ENCODE assay signal across 17 cellular contexts in the genomic region with DNA sequence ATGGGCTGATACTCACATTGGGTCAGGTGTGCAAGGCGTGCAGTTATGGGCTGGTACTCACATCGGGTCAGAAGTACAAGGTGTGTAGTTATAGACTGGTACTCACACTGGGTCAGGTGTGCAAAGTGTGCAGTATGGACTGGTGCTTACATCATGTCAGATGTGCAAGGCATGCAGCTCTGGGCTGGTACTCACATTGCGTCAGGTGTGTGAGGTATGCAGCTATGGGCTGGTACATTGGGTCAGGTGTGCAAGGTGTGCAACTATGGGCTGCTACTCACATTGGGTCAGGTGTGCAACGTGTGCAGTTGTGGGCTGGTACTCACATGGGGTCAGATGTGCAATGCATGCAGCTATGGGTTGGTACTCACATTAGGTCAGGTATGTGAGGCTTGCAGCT.
A peak's percentile ranks its signal among the peaks of the same experiment; 100 is the strongest.
DNase-seq lines count a peak whose midpoint lies in the region; ATAC-seq, FAIRE-seq and TF ChIP-seq lines count a peak whose summit lies in the region.
"Had no signal": no experiment of that assay in that cellular context is flagged by ENCODE, and none has a peak within 500 bp of the region (broad histone marks: within the 10 kb centered on the region; RNA-seq: fewer than 3 reads in every experiment).

No MANE protein-coding gene starts in this region.

- in situ Hi-C loops in GM12878 (cut with MboI), result no loop called here

- TF ChIP-seq CTCF in GM12864 (IDR thresholded peaks at IDR 0.05; ENCODE audit: low read depth, low read length, missing control alignments) (no peak), GM12878 (IDR thresholded peaks at IDR 0.05 in 2 of 3, conservative IDR thresholded peaks at IDR 0.05 in 1 of 3; ENCODE audit: control insufficient read depth in 2 of 3, extremely low read depth in 1 of 3, insufficient read depth in 1 of 3, low read depth in 3 of 3, low read length in 3 of 3) (no peak), omental fat pad (IDR thresholded peaks at IDR 0.05) (no peak)

- no peak overlapping the region for H3K4me3 ChIP-seq in GM12864 (ENCODE audit: low read depth, low read length)
- no peak overlapping the region for H3K4me3 ChIP-seq in GM12878
- H3K4me3 ChIP-seq: GM23338 had no signal

- POLR2A ChIA-PET in GM12878 (lab: Charles Lee), result no interaction called here
- POLR2A ChIA-PET in activated CD4-positive, alpha-beta T cell treated with anti-CD3 and anti-CD28 coated beads for 36 hours (lab: Charles Lee), result no interaction called here

- no peaks in the 10 kb centered on the region for H4K20me1 ChIP-seq in GM12878 (ENCODE audit: control insufficient read depth, insufficient read depth)

- no peak overlapping the region for H2AFZ ChIP-seq in GM12878 (ENCODE audit: control insufficient read depth, low read depth, low read length)
- H2AFZ ChIP-seq: GM23338 had no signal

- TF ChIP-seq POLR2A in GM12878 (IDR thresholded peaks at IDR 0.05; ENCODE audit: low read depth, low read length), result no peak

- H3K9me3 ChIP-seq in GM12878 (replicated peaks; ENCODE audit: control insufficient read depth, insufficient read depth, low read length), result no peaks in the 10 kb centered on the region

- DNase-seq in GM12864 (ENCODE audit: low read depth) (peak; percentile 3), GM12878 (ENCODE audit: low read depth, low spot score) (no peak), omental fat pad (ENCODE audit: low spot score) (no peak), urothelium cell line (ENCODE audit: low spot score) (no peak), midbrain (lab: John Stamatoyannopoulos, UW) (no peak)
- DNase-seq in activated CD4-positive, alpha-beta T cell treated with anti-CD3 and anti-CD28 coated beads for 36 hours, result no peak
- DNase-seq in activated CD4-positive, alpha-beta T cell treated with anti-CD3 and anti-CD28 coated beads for 4 hours, result no peak
- DNase-seq: ACHN; C1 segment of cervical spinal cord; Calu3; CD4-positive, alpha-beta T cell; DMS 273 treated with DMSO at 0.1 percent for 48 hours; H9 had no signal

- no peak for ATAC-seq in GM12878
- ATAC-seq in omental fat pad (ENCODE audit: low FRiP score), result peak; percentile 34
- no peak for ATAC-seq in activated CD4-positive, alpha-beta T cell treated with anti-CD3 and anti-CD28 coated beads for 36 hours
- ATAC-seq: GM23338 had no signal

- no peak for TF ChIP-seq EP300 in GM12878 (IDR thresholded peaks at IDR 0.05; ENCODE audit: borderline replicate concordance in 1 of 2, control insufficient read depth in 1 of 2, low read depth in 2 of 2, low read length in 2 of 2)

- H3K4me1 Mint-ChIP-seq in activated CD4-positive, alpha-beta T cell treated with anti-CD3 and anti-CD28 coated beads for 36 hours, result no peaks in the 10 kb centered on the region
- H3K4me1 Mint-ChIP-seq: B cell, IgD-negative memory B cell had no signal

- BruUV-seq in GM12878 (replicated peaks; lab: Mats Ljungman, UMichigan), result no TSS peak

- no peak for FAIRE-seq in GM12878 (lab: Jason Lieb, UNC)
- FAIRE-seq in urothelium cell line (lab: Jason Lieb, UNC), result peak; percentile 89
- FAIRE-seq: GM12891 had no signal

- no peaks in the 10 kb centered on the region for H3K27me3 ChIP-seq in GM12878 (replicated peaks in 1 of 2; ENCODE audit: control insufficient read depth in 2 of 2, insufficient read depth in 2 of 2, low read length in 1 of 2)

- no peaks in the 10 kb centered on the region for H3K4me1 ChIP-seq in GM12878 (ENCODE audit: control insufficient read depth, insufficient read depth, low read length)

- no peaks in the 10 kb centered on the region for H3K36me3 ChIP-seq in GM12878 (ENCODE audit: control insufficient read depth in 2 of 2, insufficient read depth in 2 of 2, low read length in 1 of 2)

- TF ChIP-seq RAD21 in GM12878 (IDR thresholded peaks at IDR 0.05; ENCODE audit: insufficient read depth, low read depth, low read length), result no peak

- intact Hi-C loops in GM12878 (cut with micrococcal nuclease; ENCODE audit: unreplicated experiment), result no loop called here
- intact Hi-C loops in activated CD4-positive, alpha-beta T cell treated with anti-CD3 and anti-CD28 coated beads for 36 hours (cut with DNase I, micrococcal nuclease), result no loop called here

- H3K36me3 Mint-ChIP-seq in activated CD4-positive, alpha-beta T cell treated with anti-CD3 and anti-CD28 coated beads for 36 hours (ENCODE audit: low read depth), result no peaks in the 10 kb centered on the region
- H3K36me3 Mint-ChIP-seq: IgD-negative memory B cell had no signal

- no peaks in the 10 kb centered on the region for H3K27me3 Mint-ChIP-seq in activated CD4-positive, alpha-beta T cell treated with anti-CD3 and anti-CD28 coated beads for 36 hours
- H3K27me3 Mint-ChIP-seq: B cell; CD4-positive, alpha-beta T cell; IgD-negative memory B cell had no signal

- 20% methylated on average over 4 of the region's 4 CpGs for WGBS in GM12878 (ENCODE audit: insufficient coverage, insufficient replicate concordance, low lambda C conversion rate, missing lambda C conversion rate)

- H3K27ac Mint-ChIP-seq in activated CD4-positive, alpha-beta T cell treated with anti-CD3 and anti-CD28 coated beads for 36 hours, result no peak overlapping the region
- H3K27ac Mint-ChIP-seq: B cell; CD4-positive, alpha-beta T cell; GM23338; H9; IgD-negative memory B cell had no signal

- H3K9me3 Mint-ChIP-seq in activated CD4-positive, alpha-beta T cell treated with anti-CD3 and anti-CD28 coated beads for 36 hours (ENCODE audit: low read depth), result no peaks in the 10 kb centered on the region
- H3K9me3 Mint-ChIP-seq: GM23338, H9 had no signal

- H3K27ac ChIP-seq in GM12878 (ENCODE audit: control insufficient read depth, insufficient read depth), result no peak overlapping the region

- no peak overlapping the region for H3K4me3 Mint-ChIP-seq in activated CD4-positive, alpha-beta T cell treated with anti-CD3 and anti-CD28 coated beads for 36 hours
- H3K4me3 Mint-ChIP-seq: B cell; CD4-positive, alpha-beta T cell; GM23338; H9; IgD-negative memory B cell had no signal

- SMC1A ChIA-PET in GM12878 (lab: Charles Lee; ENCODE audit: uncharacterized antibody, unreplicated experiment), result no interaction called here

- RAD21 ChIA-PET in GM12878 (lab: Charles Lee; ENCODE audit: unreplicated experiment), result no interaction called here

- CTCF ChIA-PET in GM12878 (lab: Yijun Ruan, JAX), result no interaction called here
- CTCF ChIA-PET in activated CD4-positive, alpha-beta T cell treated with anti-CD3 and anti-CD28 coated beads for 36 hours (lab: Charles Lee), result no interaction called here

- H3K4me2 ChIP-seq in GM12878 (ENCODE audit: control insufficient read depth, insufficient read depth), result no peak overlapping the region
- H3K4me2 ChIP-seq: GM23338 had no signal

- no peak overlapping the region for H3K9ac ChIP-seq in GM12878 (ENCODE audit: control insufficient read depth, insufficient read depth, low read length)

- H3K79me2 ChIP-seq in GM12878 (ENCODE audit: control insufficient read depth, insufficient read depth, low read length), result no peaks in the 10 kb centered on the region

TF ChIP-seq in GM12878, 131 proteins besides CTCF, POLR2A, EP300 and RAD21:
- 0 out of 2 replicates have a peak, but pooled peaks have one; percentile 11 for TF ChIP-seq TCF3 (IDR thresholded peaks at IDR 0.05; ENCODE audit: borderline replicate concordance, insufficient read depth, low read depth, low read length)
- TF ChIP-seq, protein P1, sequence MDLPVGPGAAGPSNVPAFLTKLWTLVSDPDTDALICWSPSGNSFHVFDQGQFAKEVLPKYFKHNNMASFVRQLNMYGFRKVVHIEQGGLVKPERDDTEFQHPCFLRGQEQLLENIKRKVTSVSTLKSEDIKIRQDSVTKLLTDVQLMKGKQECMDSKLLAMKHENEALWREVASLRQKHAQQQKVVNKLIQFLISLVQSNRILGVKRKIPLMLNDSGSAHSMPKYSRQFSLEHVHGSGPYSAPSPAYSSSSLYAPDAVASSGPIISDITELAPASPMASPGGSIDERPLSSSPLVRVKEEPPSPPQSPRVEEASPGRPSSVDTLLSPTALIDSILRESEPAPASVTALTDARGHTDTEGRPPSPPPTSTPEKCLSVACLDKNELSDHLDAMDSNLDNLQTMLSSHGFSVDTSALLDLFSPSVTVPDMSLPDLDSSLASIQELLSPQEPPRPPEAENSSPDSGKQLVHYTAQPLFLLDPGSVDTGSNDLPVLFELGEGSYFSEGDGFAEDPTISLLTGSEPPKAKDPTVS (IDR thresholded peaks at IDR 0.05; ENCODE audit: low read depth, low read length), result no peak
- TF ChIP-seq, protein P2, sequence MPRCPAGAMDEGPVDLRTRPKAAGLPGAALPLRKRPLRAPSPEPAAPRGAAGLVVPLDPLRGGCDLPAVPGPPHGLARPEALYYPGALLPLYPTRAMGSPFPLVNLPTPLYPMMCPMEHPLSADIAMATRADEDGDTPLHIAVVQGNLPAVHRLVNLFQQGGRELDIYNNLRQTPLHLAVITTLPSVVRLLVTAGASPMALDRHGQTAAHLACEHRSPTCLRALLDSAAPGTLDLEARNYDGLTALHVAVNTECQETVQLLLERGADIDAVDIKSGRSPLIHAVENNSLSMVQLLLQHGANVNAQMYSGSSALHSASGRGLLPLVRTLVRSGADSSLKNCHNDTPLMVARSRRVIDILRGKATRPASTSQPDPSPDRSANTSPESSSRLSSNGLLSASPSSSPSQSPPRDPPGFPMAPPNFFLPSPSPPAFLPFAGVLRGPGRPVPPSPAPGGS (IDR thresholded peaks at IDR 0.05; ENCODE audit: borderline replicate concordance, insufficient read depth, low read depth, low read length, poor library complexity, severe bottlenecking), result peak; percentile 71
